9 cellular contexts compared by ENCODE assay signal in genomic region chr1:193185861-193186714, GRCh38. TPM values are rescaled to one million over a fixed set of nuclear protein-coding genes. Genes with fewer than 3 reads are reported as not detected.
DNase-seq lines count a peak whose midpoint lies in the region; ATAC-seq, FAIRE-seq and TF ChIP-seq lines count a peak whose summit lies in the region.
"Had no signal": no experiment of that assay in that cellular context is flagged by ENCODE, and none has a peak within 500 bp of the region (broad histone marks: within the 10 kb centered on the region; RNA-seq: fewer than 3 reads in every experiment).

A gene with protein sequence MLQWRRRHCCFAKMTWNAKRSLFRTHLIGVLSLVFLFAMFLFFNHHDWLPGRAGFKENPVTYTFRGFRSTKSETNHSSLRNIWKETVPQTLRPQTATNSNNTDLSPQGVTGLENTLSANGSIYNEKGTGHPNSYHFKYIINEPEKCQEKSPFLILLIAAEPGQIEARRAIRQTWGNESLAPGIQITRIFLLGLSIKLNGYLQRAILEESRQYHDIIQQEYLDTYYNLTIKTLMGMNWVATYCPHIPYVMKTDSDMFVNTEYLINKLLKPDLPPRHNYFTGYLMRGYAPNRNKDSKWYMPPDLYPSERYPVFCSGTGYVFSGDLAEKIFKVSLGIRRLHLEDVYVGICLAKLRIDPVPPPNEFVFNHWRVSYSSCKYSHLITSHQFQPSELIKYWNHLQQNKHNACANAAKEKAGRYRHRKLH (minus strand): TSS chr1:193186613. CDS start chr1:193181562, 5,051 bp downstream.

- no peak within 1 kb of the TSS for H3K27ac ChIP-seq in kidney (ENCODE audit: low read depth in 2 of 2, low read length in 2 of 2)

- CTCF ChIA-PET in MCF 10A (lab: Yijun Ruan, JAX), result interaction anchor here (0.6 to 2.2 kb wide), 6 partner anchors 59 to 1114 kb away, joined by 3 to 4 read pairs (median 4); partner anchors contain the start of gene CDC73

- POLR2A ChIA-PET in MCF 10A (lab: Yijun Ruan, JAX), result interaction anchor here (0.6 to 1.4 kb wide), 8 partner anchors 28 to 641 kb away, joined by 3 to 4 read pairs (median 3); no protein-coding TSS in a partner anchor

- peaks cover 9% of the 10 kb centered on the region for H3K36me3 Mint-ChIP-seq in activated T-cell treated with anti-CD3 and anti-CD28 coated beads, Interleukin-2, amount 50 U/mL, for 24 hours (ENCODE audit: low read depth)
- no peaks in the 10 kb centered on the region for H3K36me3 Mint-ChIP-seq in MCF 10A (ENCODE audit: insufficient read depth, unreplicated experiment)
- peaks cover 0 to 1% of the 10 kb centered on the region in 2 donors for H3K36me3 Mint-ChIP-seq in stimulated activated naive B cell treated with anti-CD40 and anti-IgM and Interleukin-4, amounts not matched to agents 10 μg/mL and 1 μg/mL and 100 μg/mL, for 72 hours

- peaks cover 64% of the 10 kb centered on the region for H3K4me1 Mint-ChIP-seq in activated T-cell treated with anti-CD3 and anti-CD28 coated beads, Interleukin-2, amount 50 U/mL, for 24 hours (ENCODE audit: low read depth)
- H3K4me1 Mint-ChIP-seq in MCF 10A (ENCODE audit: insufficient read depth, unreplicated experiment), result peaks cover 40% of the 10 kb centered on the region
- H3K4me1 Mint-ChIP-seq in stimulated activated naive B cell treated with anti-CD40 and anti-IgM and Interleukin-4, amounts not matched to agents 10 μg/mL and 1 μg/mL and 100 μg/mL, for 72 hours, result peaks cover 10 to 40% of the 10 kb centered on the region in 2 donors

- DNase-seq in activated T-cell treated with anti-CD3 and anti-CD28 coated beads, Interleukin-2, amount 50 U/mL, for 24 hours, result no peak
- no peak for DNase-seq in activated T-cell treated with anti-CD3 and anti-CD28 coated beads, Interleukin-2, amount 50 U/mL, for 1 hour
- DNase-seq in NCI-H69 (lab: John Stamatoyannopoulos, UW), result peak; percentile 92
- DNase-seq in MCF 10A (ENCODE audit: unreplicated experiment), result peak; percentile 39
- no peak for DNase-seq in kidney
- no peak for DNase-seq in stimulated activated naive B cell treated with anti-CD40 and anti-IgM and Interleukin-4, amounts not matched to agents 10 μg/mL and 1 μg/mL and 100 μg/mL, for 72 hours
- no peak for DNase-seq in NOMO-1 treated with dmso at 0.1 percent for 144 hours (lab: John Stamatoyannopoulos, UW; ENCODE audit: unreplicated experiment)

- intact Hi-C loops in MCF 10A (cut with micrococcal nuclease), result no loop called here
- intact Hi-C loops in kidney (cut with DNase I), result no loop called here

- no peak for FAIRE-seq in kidney (lab: Jason Lieb, UNC)

- no peaks in the 10 kb centered on the region for H3K9me3 Mint-ChIP-seq in activated T-cell treated with anti-CD3 and anti-CD28 coated beads, Interleukin-2, amount 50 U/mL, for 24 hours
- H3K9me3 Mint-ChIP-seq in MCF 10A (ENCODE audit: unreplicated experiment), result no peaks in the 10 kb centered on the region
- H3K9me3 Mint-ChIP-seq in stimulated activated naive B cell treated with anti-CD40 and anti-IgM and Interleukin-4, amounts not matched to agents 10 μg/mL and 1 μg/mL and 100 μg/mL, for 72 hours, result no peaks in the 10 kb centered on the region

- TF ChIP-seq CTCF in MCF 10A (IDR thresholded peaks at IDR 0.05; ENCODE audit: unreplicated experiment), result no peak
- TF ChIP-seq CTCF in kidney (IDR thresholded peaks at IDR 0.05; ENCODE audit: borderline replicate concordance, extremely low read depth, insufficient read depth), result no peak

- H3K27ac Mint-ChIP-seq in activated T-cell treated with anti-CD3 and anti-CD28 coated beads, Interleukin-2, amount 50 U/mL, for 24 hours, result peak within 1 kb of the TSS; percentile 26
- H3K27ac Mint-ChIP-seq in MCF 10A (ENCODE audit: low read depth, unreplicated experiment), result no peak within 1 kb of the TSS
- H3K27ac Mint-ChIP-seq in stimulated activated naive B cell treated with anti-CD40 and anti-IgM and Interleukin-4, amounts not matched to agents 10 μg/mL and 1 μg/mL and 100 μg/mL, for 72 hours, result no peak within 1 kb of the TSS

- no peaks in the 10 kb centered on the region for H3K27me3 Mint-ChIP-seq in activated T-cell treated with anti-CD3 and anti-CD28 coated beads, Interleukin-2, amount 50 U/mL, for 24 hours
- no peaks in the 10 kb centered on the region for H3K27me3 Mint-ChIP-seq in MCF 10A (ENCODE audit: insufficient read depth, unreplicated experiment)
- no peaks in the 10 kb centered on the region for H3K27me3 Mint-ChIP-seq in stimulated activated naive B cell treated with anti-CD40 and anti-IgM and Interleukin-4, amounts not matched to agents 10 μg/mL and 1 μg/mL and 100 μg/mL, for 72 hours

- peak within 1 kb of the TSS; percentile 10 to 32 for H3K4me3 ChIP-seq in kidney (ENCODE audit: low read length in 2 of 2)

- H3K9ac ChIP-seq in kidney (ENCODE audit: low read length in 2 of 2), result no peak within 1 kb of the TSS

- no TSS peak for BruUV-seq in MCF 10A (replicated peaks; lab: Mats Ljungman, UMichigan)

- H3K4me3 Mint-ChIP-seq in activated T-cell treated with anti-CD3 and anti-CD28 coated beads, Interleukin-2, amount 50 U/mL, for 24 hours, result peak within 1 kb of the TSS; percentile 37
- H3K4me3 Mint-ChIP-seq in MCF 10A (ENCODE audit: unreplicated experiment), result peak within 1 kb of the TSS; percentile 43
- H3K4me3 Mint-ChIP-seq in stimulated activated naive B cell treated with anti-CD40 and anti-IgM and Interleukin-4, amounts not matched to agents 10 μg/mL and 1 μg/mL and 100 μg/mL, for 72 hours, result no peak within 1 kb of the TSS

- no peaks in the 10 kb centered on the region for H3K36me3 ChIP-seq in kidney (ENCODE audit: control insufficient read depth in 1 of 2, insufficient read depth in 2 of 2, low read length in 2 of 2)

- H3K9me3 ChIP-seq in kidney (ENCODE audit: control insufficient read depth in 1 of 2, low read length in 2 of 2), result no peaks in the 10 kb centered on the region

- peaks cover 4 to 8% of the 10 kb centered on the region in 2 donors for H3K4me1 ChIP-seq in kidney (ENCODE audit: control insufficient read depth in 1 of 2, insufficient read depth in 1 of 2, low read depth in 1 of 2, low read length in 2 of 2)

- ATAC-seq in stimulated activated naive B cell treated with anti-CD40 and anti-IgM and Interleukin-4, amounts not matched to agents 10 μg/mL and 1 μg/mL and 100 μg/mL, for 72 hours (replicated peaks), result peak; percentile 54 to 67
- no peak for ATAC-seq in HG02623 (IDR thresholded peaks at IDR 0.05; ENCODE audit: unreplicated experiment)

RNA-seq across cellular contexts. Expression of the gene that starts here (rescaled TPM):
- total RNA-seq in MCF 10A (2022), result not detected in 2 replicates
- 0.25 TPM for total RNA-seq in kidney
- 2.2 TPM for polyA plus RNA-seq in kidney (ENCODE audit: insufficient read depth, low read depth, low replicate concordance)
- total RNA-seq: Daoy had no signal

Comparison
In these comparisons a context has a peak if more than half of its experiments do, and no peak if none do; other contexts are left out.
1. Peak in DNase-seq in MCF 10A; RNA of the gene not detected or under 1 TPM.
2. H3K4me3 Mint-ChIP-seq: peak in activated T-cell treated with anti-CD3 and anti-CD28 coated beads, Interleukin-2, amount 50 U/mL, for 24 hours (single experiment) and MCF 10A (single experiment); none in stimulated activated naive B cell treated with anti-CD40 and anti-IgM and Interleukin-4, amounts not matched to agents 10 μg/mL and 1 μg/mL and 100 μg/mL, for 72 hours (0 of 2).